ENCODE assay signal across 23 cellular contexts in the genomic region with DNA sequence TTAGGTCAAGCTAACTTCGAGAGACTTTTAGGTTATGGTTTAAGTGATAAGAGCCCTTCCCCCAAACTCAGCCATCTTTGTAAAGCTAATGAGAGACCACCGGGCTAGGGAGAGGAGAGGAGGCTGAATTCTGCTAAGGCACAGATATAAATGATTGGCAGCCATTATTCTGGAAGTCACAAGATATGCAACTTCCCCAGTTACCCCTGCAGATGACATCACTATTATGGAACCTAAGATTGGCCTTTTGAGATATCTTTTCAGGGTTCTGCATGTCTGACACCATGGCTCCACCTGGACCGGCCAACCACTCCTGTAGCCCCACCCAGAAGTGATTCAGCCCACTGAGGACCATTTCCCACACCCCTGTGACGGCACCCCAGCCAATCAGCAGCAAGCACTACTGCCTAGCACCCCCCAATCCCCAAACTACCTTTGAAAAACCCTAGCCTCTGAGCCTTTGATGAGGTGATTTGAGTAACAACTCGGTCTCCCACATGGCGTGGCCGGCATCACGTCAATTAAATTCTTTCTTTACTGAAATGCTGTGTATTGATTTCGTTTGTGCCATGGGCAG. TPM values are rescaled to one million over a fixed set of nuclear protein-coding genes. Genes with fewer than 3 reads are reported as not detected.
"Had no signal": no experiment of that assay in that cellular context is flagged by ENCODE, and none has a peak within 500 bp of the region (broad histone marks: within the 10 kb centered on the region; RNA-seq: fewer than 3 reads in every experiment).

No MANE protein-coding gene starts in this region.

- H3K36me3 Mint-ChIP-seq: memory B cell, naive B cell had no signal

- H3K27ac ChIP-seq: dorsolateral prefrontal cortex, heart left ventricle, left lung, lower lobe of right lung, psoas muscle, sigmoid colon, skin epidermis, suprapubic skin, thyroid gland, upper lobe of left lung, vagina had no signal

- H3K36me3 ChIP-seq: heart left ventricle, left lung, lower lobe of right lung, sigmoid colon, suprapubic skin, thyroid gland, upper lobe of left lung, vagina had no signal

- H3K9me3 ChIP-seq: heart left ventricle, left lung, lower lobe of right lung, psoas muscle, sigmoid colon, suprapubic skin, thyroid gland, upper lobe of left lung, vagina had no signal

- H3K4me3 Mint-ChIP-seq: memory B cell, naive B cell, nephron progenitor cell had no signal

- H3K4me1 Mint-ChIP-seq: memory B cell had no signal

- DNase-seq: cortex of kidney; effector CD8-positive, alpha-beta T cell; hippocampal formation; left lung; lower lobe of right lung; naive B cell; nephron progenitor cell; retina; sigmoid colon; stimulated activated CD4-positive, alpha-beta T cell treated with anti-CD3 and anti-CD28 coated beads, Interleukin-12 subunit alpha, Interleukin-12 subunit beta, amount 100 ng/mL, for 4 hours; stimulated activated naive CD4-positive, alpha-beta T cell treated with Interleukin-2 at 50 U/mL for 16 hours; thyroid gland; upper lobe of left lung had no signal

- H3K4me1 ChIP-seq: left lung, lower lobe of right lung, sigmoid colon, suprapubic skin, thyroid gland, upper lobe of left lung, vagina had no signal

- H3K4me3 ChIP-seq: dorsolateral prefrontal cortex, heart left ventricle, left lung, lower lobe of right lung, psoas muscle, sigmoid colon, skin epidermis, suprapubic skin, thyroid gland, upper lobe of left lung, vagina had no signal

- H3K9me3 Mint-ChIP-seq: memory B cell, nephron progenitor cell had no signal

- H3K27ac Mint-ChIP-seq: memory B cell, naive B cell, nephron progenitor cell had no signal

- FAIRE-seq: endometrium, frontal cortex had no signal

RNA-seq across cellular contexts. Expression of gene VIPR2, which starts 14.4 kb away (rescaled TPM):
- polyA plus RNA-seq: fibroblast of lung had no signal
